ENCODE assay signal across 31 cellular contexts in genomic region chr7:81321922-81322321, GRCh38.
"Had no signal": no experiment of that assay in that cellular context is flagged by ENCODE, and none has a peak within 500 bp of the region (broad histone marks: within the 10 kb centered on the region; RNA-seq: fewer than 3 reads in every experiment).

No MANE protein-coding gene starts in this region.

- H3K9me3 ChIP-seq: esophagus squamous epithelium, gastroesophageal sphincter had no signal

- H3K9me3 Mint-ChIP-seq: activated B cell treated with CpG ODN at 0.5 μM for 24 hours; activated CD8-positive, alpha-beta T cell treated with anti-CD3 and anti-CD28 coated beads for 36 hours; dendritic cell treated with granulocyte-macrophage colony-stimulating factor and Interleukin-4, amounts not matched to agents 40 ng/mL and 50 ng/mL, for 4 days; T-helper 2 cell treated with Interferon-gamma antibody and Interleukin-4, amounts not matched to agents 5 μg/mL and 100 μg/mL, for 36 hours had no signal

- H3K4me3 Mint-ChIP-seq: activated B cell treated with CpG ODN at 0.5 μM for 24 hours; activated CD8-positive, alpha-beta T cell treated with anti-CD3 and anti-CD28 coated beads for 36 hours; activated naive CD8-positive, alpha-beta T cell; activated T-cell treated with anti-CD3 and anti-CD28 coated beads, Interleukin-2, amount 50 U/mL, for 4 hours; activated T-helper 17 cell treated with anti-CD3 and anti-CD28 coated beads, Interleukin-2, amount 50 U/mL, for 72 hours; central memory CD8-positive, alpha-beta T cell; dendritic cell treated with granulocyte-macrophage colony-stimulating factor and Interleukin-4, amounts not matched to agents 40 ng/mL and 50 ng/mL, for 4 days; effector memory CD8-positive, alpha-beta T cell; T-helper 17 cell; T-helper 2 cell treated with Interferon-gamma antibody and Interleukin-4, amounts not matched to agents 5 μg/mL and 100 μg/mL, for 36 hours had no signal

- H3K27ac ChIP-seq: brain microvascular endothelial cell, coronary artery, epithelial cell of prostate, esophagus squamous epithelium, gastroesophageal sphincter, WERI-Rb-1 had no signal

- H3K4me1 Mint-ChIP-seq: activated B cell treated with CpG ODN at 0.5 μM for 24 hours; activated T-helper 17 cell treated with anti-CD3 and anti-CD28 coated beads, Interleukin-2, amount 50 U/mL, for 72 hours; central memory CD8-positive, alpha-beta T cell; T-helper 17 cell had no signal

- H3K36me3 Mint-ChIP-seq: activated naive CD8-positive, alpha-beta T cell had no signal

- H3K4me1 ChIP-seq: esophagus squamous epithelium, gastroesophageal sphincter had no signal

- H3K27me3 ChIP-seq: brain microvascular endothelial cell, esophagus squamous epithelium, gastroesophageal sphincter had no signal

- H3K36me3 ChIP-seq: brain microvascular endothelial cell, esophagus squamous epithelium, gastroesophageal sphincter, WERI-Rb-1 had no signal

- ATAC-seq: activated CD4-positive, CD25-positive, alpha-beta regulatory T cell treated with anti-CD3 and anti-CD28 coated beads, Interleukin-2, amount 50 U/mL, for 24 hours; activated CD8-positive, alpha-beta T cell treated with anti-CD3 and anti-CD28 coated beads for 36 hours; activated T-cell treated with anti-CD3 and anti-CD28 coated beads, Interleukin-2, amount 50 U/mL, for 4 hours; activated T-helper 17 cell treated with anti-CD3 and anti-CD28 coated beads, Interleukin-2, amount 50 U/mL, for 72 hours; effector memory CD8-positive, alpha-beta T cell; gastroesophageal sphincter; T-helper 17 cell had no signal

- H3K27me3 Mint-ChIP-seq: activated B cell treated with CpG ODN at 0.5 μM for 24 hours; activated CD8-positive, alpha-beta T cell treated with anti-CD3 and anti-CD28 coated beads for 36 hours; activated naive CD8-positive, alpha-beta T cell; activated T-helper 17 cell treated with anti-CD3 and anti-CD28 coated beads, Interleukin-2, amount 50 U/mL, for 72 hours; central memory CD8-positive, alpha-beta T cell; dendritic cell treated with granulocyte-macrophage colony-stimulating factor and Interleukin-4, amounts not matched to agents 40 ng/mL and 50 ng/mL, for 4 days; effector memory CD8-positive, alpha-beta T cell; T-helper 17 cell had no signal

- H3K27ac Mint-ChIP-seq: activated B cell treated with CpG ODN at 0.5 μM for 24 hours; activated CD8-positive, alpha-beta T cell treated with anti-CD3 and anti-CD28 coated beads for 36 hours; activated naive CD8-positive, alpha-beta T cell; activated T-helper 17 cell treated with anti-CD3 and anti-CD28 coated beads, Interleukin-2, amount 50 U/mL, for 72 hours; dendritic cell treated with granulocyte-macrophage colony-stimulating factor and Interleukin-4, amounts not matched to agents 40 ng/mL and 50 ng/mL, for 4 days; effector memory CD8-positive, alpha-beta T cell; T-helper 17 cell; T-helper 2 cell treated with Interferon-gamma antibody and Interleukin-4, amounts not matched to agents 5 μg/mL and 100 μg/mL, for 36 hours had no signal

- DNase-seq: activated B cell treated with CpG ODN at 0.5 μM for 24 hours; activated CD4-positive, alpha-beta T cell treated with anti-CD3 and anti-CD28 coated beads for 48 hours; activated CD4-positive, alpha-beta T cell treated with anti-CD3 and anti-CD28 coated beads, Interleukin-2, amount 50 U/mL, for 1 hour; activated CD4-positive, alpha-beta T cell treated with anti-CD3 and anti-CD28 coated beads, Interleukin-2, amount 50 U/mL, for 48 hours; activated CD8-positive, alpha-beta memory T cell treated with anti-CD3 and anti-CD28 coated beads for 24 hours; activated CD8-positive, alpha-beta T cell treated with anti-CD3 and anti-CD28 coated beads for 36 hours; activated effector memory CD4-positive, alpha-beta T cell treated with Interleukin-2 at 50 U/mL for 16 hours; activated gamma-delta T cell treated with Interleukin-2 at 50 U/mL for 16 hours; activated naive CD4-positive, alpha-beta T cell treated with anti-CD3 and anti-CD28 coated beads, Interleukin-2, amount 50 U/mL, for 16 hours; activated naive CD4-positive, alpha-beta T cell treated with Interleukin-2 at 50 U/mL for 16 hours; activated T-cell treated with anti-CD3 and anti-CD28 coated beads, Interleukin-2, amount 50 U/mL, for 4 hours; amniotic stem cell; anterior cingulate cortex; brain microvascular endothelial cell; effector CD4-positive, alpha-beta T cell; effector memory CD8-positive, alpha-beta T cell; esophagus squamous epithelium; foreskin melanocyte; T-helper 1 cell; T-helper 17 cell; T1000; WERI-Rb-1 had no signal

- H3K4me3 ChIP-seq: coronary artery, esophagus squamous epithelium, gastroesophageal sphincter had no signal
